Comparison of ENCODE assay signal across 8 cellular contexts in genomic region chr15:50685976-50686467, GRCh38. TPM values are rescaled to one million over a fixed set of nuclear protein-coding genes. Genes with fewer than 3 reads are reported as not detected.
A peak's percentile ranks its signal among the peaks of the same experiment; 100 is the strongest.
DNase-seq lines count a peak whose midpoint lies in the region; ATAC-seq and TF ChIP-seq lines count a peak whose summit lies in the region.

No MANE protein-coding gene starts in this region.

- H3K4me1 ChIP-seq in CD4-positive, alpha-beta memory T cell (ENCODE audit: insufficient read depth, low read length): peaks cover 58% of the 10 kb centered on the region
- H3K4me1 ChIP-seq in Peyer's patch (peaks cover 0 to 36% (median 8%) of the 10 kb centered on the region in 4 donors), gastroesophageal sphincter (peaks cover 3 to 59% (median 16%) of the 10 kb centered on the region in 3 donors), thyroid gland (peaks cover 7 to 15% of the 10 kb centered on the region in 2 donors)

- peak overlapping the region; percentile 98 to 100 (median 99) for H3K27ac Mint-ChIP-seq in CD4-positive, alpha-beta memory T cell

- H3K36me3 Mint-ChIP-seq in CD4-positive, alpha-beta memory T cell: peaks cover 5 to 37% of the 10 kb centered on the region in 2 donors

- peak overlapping the region; percentile 89 to 99 for H3K4me3 ChIP-seq in CD4-positive, alpha-beta memory T cell (ENCODE audit: low read length in 2 of 2)
- H3K4me3 ChIP-seq in Peyer's patch (peak overlapping the region; percentile 75 to 85 (median 79)), gastroesophageal sphincter (peak overlapping the region; percentile 71 to 88), thyroid gland (replicated peaks in 1 of 3) (peak overlapping the region; percentile 69 to 85 (median 75))

- TF ChIP-seq EP300 in gastroesophageal sphincter (IDR thresholded peaks at IDR 0.05): no peak

- TF ChIP-seq CTCF in Peyer's patch (IDR thresholded peaks at IDR 0.05) (peak in 1 of 6 experiments; percentile 1), gastroesophageal sphincter (IDR thresholded peaks at IDR 0.05) (no peak), omental fat pad (IDR thresholded peaks at IDR 0.05) (no peak), thyroid gland (IDR thresholded peaks at IDR 0.05) (no peak)

- H3K4me1 Mint-ChIP-seq in CD4-positive, alpha-beta memory T cell: peaks cover 38 to 67% (median 51%) of the 10 kb centered on the region in 4 donors

- DNase-seq in CD4-positive, alpha-beta memory T cell: peak in 4 of 5 donors; percentile 70 to 93 (median 76)
- DNase-seq in Peyer's patch (peak in 2 of 3 donors; percentile 60 to 80), activated gamma-delta T cell treated with Interleukin-2 at 50 U/mL for 16 hours (peak; percentile 48), omental fat pad (ENCODE audit: low spot score) (peak; percentile 29), thyroid gland (peak; percentile 77 to 78)

- TF ChIP-seq POLR2A in Peyer's patch (IDR thresholded peaks at IDR 0.05) (no peak), gastroesophageal sphincter (IDR thresholded peaks at IDR 0.05) (no peak), thyroid gland (IDR thresholded peaks at IDR 0.05) (no peak)

- no peaks in the 10 kb centered on the region for H3K36me3 ChIP-seq in CD4-positive, alpha-beta memory T cell (ENCODE audit: insufficient read depth, low read length)
- peaks cover 0 to 7% (median 0%) of the 10 kb centered on the region in 3 donors for H3K36me3 ChIP-seq in Peyer's patch
- H3K36me3 ChIP-seq in gastroesophageal sphincter: peaks cover 0 to 11% of the 10 kb centered on the region in 2 donors
- H3K36me3 ChIP-seq in thyroid gland: no peaks in the 10 kb centered on the region

- POLR2A ChIA-PET in CD4-positive, alpha-beta memory T cell (lab: Charles Lee; ENCODE audit: partially characterized antibody): interaction anchor here (1.0 to 2.3 kb wide), 9 partner anchors 9 to 331 kb away, joined by 3 to 14 read pairs (median 7); partner anchors contain the start of genes AP4E1, GABPB1 and SPPL2A

- H3K27me3 Mint-ChIP-seq in CD4-positive, alpha-beta memory T cell: no peaks in the 10 kb centered on the region

- intact Hi-C loops in CD4-positive, alpha-beta memory T cell (cut with micrococcal nuclease): loop anchor here (1.0 to 2.0 kb wide), 6 partner anchors 11 to 1065 kb away; partner anchors contain the start of genes DTWD1, FAM227B, SPPL2A and USP8
- intact Hi-C loops in thyroid gland (cut with DNase I): no loop called here

- no peaks in the 10 kb centered on the region for H3K9me3 ChIP-seq in CD4-positive, alpha-beta memory T cell (ENCODE audit: control insufficient read depth in 1 of 2, low read length in 2 of 2)
- no peaks in the 10 kb centered on the region for H3K9me3 ChIP-seq in Peyer's patch
- no peaks in the 10 kb centered on the region for H3K9me3 ChIP-seq in gastroesophageal sphincter
- no peaks in the 10 kb centered on the region for H3K9me3 ChIP-seq in thyroid gland

- WGBS in gastroesophageal sphincter (ENCODE audit: low coverage in 1 of 2), 2 donors: 0 to 16% methylated on average over 2 to 12 of the region's 30 CpGs
- 0% methylated on average over 27 to 29 of the region's 30 CpGs for WGBS in thyroid gland, 2 donors

- CTCF ChIA-PET in CD4-positive, alpha-beta memory T cell (lab: Charles Lee; ENCODE audit: partially characterized antibody): interaction anchor here (1.7 to 2.3 kb wide), 2 partner anchors 10 to 223 kb away, joined by 6 to 8 read pairs; partner anchors contain the start of gene AP4E1

- ATAC-seq in GM19372 (IDR thresholded peaks at IDR 0.05; ENCODE audit: low read depth, unreplicated experiment): peak; percentile 52
- peak; percentile 52 for ATAC-seq in HG03457 (IDR thresholded peaks at IDR 0.05; ENCODE audit: unreplicated experiment)
- ATAC-seq in gastroesophageal sphincter: peak; percentile 37
- ATAC-seq in omental fat pad (ENCODE audit: low FRiP score): peak; percentile 72

- H3K27ac ChIP-seq in CD4-positive, alpha-beta memory T cell (ENCODE audit: low read depth, low read length): peak overlapping the region; percentile 99
- peak overlapping the region; percentile 83 to 96 (median 90) for H3K27ac ChIP-seq in Peyer's patch
- peak overlapping the region; percentile 74 to 96 (median 94) for H3K27ac ChIP-seq in gastroesophageal sphincter
- peak overlapping the region; percentile 96 to 97 (median 97) for H3K27ac ChIP-seq in thyroid gland

- no peaks in the 10 kb centered on the region for H3K27me3 ChIP-seq in CD4-positive, alpha-beta memory T cell (ENCODE audit: insufficient read depth, low read length)
- H3K27me3 ChIP-seq in Peyer's patch (no peaks in the 10 kb centered on the region), gastroesophageal sphincter (no peaks in the 10 kb centered on the region), thyroid gland (no peaks in the 10 kb centered on the region)

- peaks cover 0 to 5% (median 0%) of the 10 kb centered on the region in 8 donors for H3K9me3 Mint-ChIP-seq in CD4-positive, alpha-beta memory T cell

- peak overlapping the region; percentile 98 to 100 (median 99) for H3K4me3 Mint-ChIP-seq in CD4-positive, alpha-beta memory T cell

RNA-seq across cellular contexts. Expression of gene TRPM7, which starts 0.6 kb away (rescaled TPM):
- 10 to 100 TPM; 65.3 to 66.7 TPM for total RNA-seq in CD4-positive, alpha-beta memory T cell
- polyA plus RNA-seq in CD4-positive, alpha-beta memory T cell: 10 to 100 TPM; 12.2 to 15.0 TPM
- 10 to 100 TPM; 44.1 to 93.3 (median 63.6) TPM for total RNA-seq in Peyer's patch
- total RNA-seq in gastroesophageal sphincter: 10 to 100 TPM; 29.1 to 82.0 (median 40.3) TPM
- total RNA-seq in omental fat pad: 10 to 100 TPM; 55.5 to 63.6 (median 60.5) TPM
- total RNA-seq in thyroid gland: 100 to 1,000 TPM in 1 of 4 donors, 10 to 100 TPM in 3; 75.5 to 125 (median 87.9) TPM

Comparison
In these comparisons a context has a peak if more than half of its experiments do, and no peak if none do; other contexts are left out.
1. Peak in every context shown above with its lines: DNase-seq, ATAC-seq, H3K4me3 ChIP-seq and H3K27ac ChIP-seq.